21 cellular contexts compared by ENCODE assay signal in genomic region chr9:130597228-130597627, GRCh38. TPM values are rescaled to one million over a fixed set of nuclear protein-coding genes. Genes with fewer than 3 reads are reported as not detected.
DNase-seq lines count a peak whose midpoint lies in the region; ATAC-seq, FAIRE-seq and TF ChIP-seq lines count a peak whose summit lies in the region.
"Had no signal": no experiment of that assay in that cellular context is flagged by ENCODE, and none has a peak within 500 bp of the region (broad histone marks: within the 10 kb centered on the region; RNA-seq: fewer than 3 reads in every experiment).

No MANE protein-coding gene starts in this region.

- peak overlapping the region; percentile 42 for H3K4me2 ChIP-seq in HepG2 (ENCODE audit: low read depth, low read length)
- H3K4me2 ChIP-seq: A549 had no signal

- H4K20me1 ChIP-seq in HepG2 (ENCODE audit: insufficient read depth, low read length): no peaks in the 10 kb centered on the region

- H3K27ac ChIP-seq in HepG2 (ENCODE audit: extremely low read length, insufficient read depth, low read length) (peak overlapping the region; percentile 72), subcutaneous abdominal adipose tissue (ENCODE audit: low read depth, low read length) (peak overlapping the region; percentile 22), RWPE1 (no peak overlapping the region)
- H3K27ac ChIP-seq: 22Rv1, A549, C4-2B had no signal

- CTCF ChIA-PET in activated CD8-positive, alpha-beta T cell treated with anti-CD3 and anti-CD28 coated beads, Interleukin-2, amount 10 ng/mL, durations not matched to agents 7 days and 5 days (lab: Charles Lee): no interaction called here
- CTCF ChIA-PET in activated CD8-positive, alpha-beta T cell treated with anti-CD3 and anti-CD28 coated beads for 36 hours (lab: Charles Lee): interaction anchor here (1.4 kb wide), 1 partner anchor 12 kb away, joined by 3 read pairs; no protein-coding TSS in a partner anchor
- CTCF ChIA-PET in HepG2 (lab: Yijun Ruan, JAX; ENCODE audit: low intra/inter-chr PET ratio, low total read pairs): no interaction called here
- CTCF ChIA-PET in RWPE1 (lab: Yijun Ruan, JAX): no interaction called here

- H3K4me3 ChIP-seq in choroid plexus epithelial cell (ENCODE audit: low read depth, low read length) (no peak overlapping the region), HepG2 (replicated peaks in 1 of 3; ENCODE audit: insufficient read depth in 1 of 3, low read depth in 2 of 3, low read length in 3 of 3) (no peak overlapping the region), subcutaneous abdominal adipose tissue (ENCODE audit: low read depth in 1 of 5, low read length in 5 of 5) (no peak overlapping the region)
- H3K4me3 ChIP-seq: A549, HAP-1 had no signal

- FAIRE-seq in HepG2 (lab: Jason Lieb, UNC): no peak
- FAIRE-seq: A549, H1, HTR-8/SVneo had no signal

- no peak for ATAC-seq in activated CD8-positive, alpha-beta T cell treated with anti-CD3 and anti-CD28 coated beads, Interleukin-2, amount 10 ng/mL, durations not matched to agents 7 days and 5 days
- ATAC-seq in activated CD8-positive, alpha-beta T cell treated with anti-CD3 and anti-CD28 coated beads for 36 hours: no peak
- peak; percentile 20; the same call in 2 of the 3 replicates for ATAC-seq in HepG2
- ATAC-seq in naive thymus-derived CD8-positive, alpha-beta T cell: no peak
- ATAC-seq: A549 had no signal

- no peak for DNase-seq in activated CD8-positive, alpha-beta T cell treated with anti-CD3 and anti-CD28 coated beads, Interleukin-2, amount 10 ng/mL, durations not matched to agents 7 days and 5 days
- DNase-seq in activated CD8-positive, alpha-beta T cell treated with anti-CD3 and anti-CD28 coated beads for 36 hours: no peak
- DNase-seq in choroid plexus epithelial cell (ENCODE audit: low read depth): peak; percentile 23
- peak; percentile 15 for DNase-seq in HepG2 (ENCODE audit: low spot score)
- DNase-seq in RWPE1 (ENCODE audit: low spot score): no peak
- no peak for DNase-seq in naive thymus-derived CD8-positive, alpha-beta T cell
- no peak for DNase-seq in superior temporal gyrus (ENCODE audit: extremely low spot score)
- DNase-seq: AML-193; Caco-2; CD4-positive, alpha-beta T cell; DMS153; DMS79; GDM1 had no signal

- WGBS in HepG2 (ENCODE audit: low lambda C conversion rate): 13% methylated on average over 4 of the region's 4 CpGs

- H3K36me3 ChIP-seq in HepG2 (replicated peaks in 1 of 2; ENCODE audit: control insufficient read depth in 1 of 2, insufficient read depth in 2 of 2, low read length in 2 of 2) (peaks cover 6 to 38% of the 10 kb centered on the region in 2 experiments), subcutaneous abdominal adipose tissue (ENCODE audit: control insufficient read depth in 5 of 5, insufficient read depth in 5 of 5, low read length in 5 of 5) (peaks cover 12 to 59% (median 29%) of the 10 kb centered on the region in 5 donors)

- TF ChIP-seq CTCF in activated CD8-positive, alpha-beta T cell treated with anti-CD3 and anti-CD28 coated beads for 36 hours (IDR thresholded peaks at IDR 0.05): no peak
- TF ChIP-seq CTCF in choroid plexus epithelial cell (conservative IDR thresholded peaks at IDR 0.05; ENCODE audit: low read depth, low read length) (no peak), HepG2 (CRISPR knock-in tag; IDR thresholded peaks at IDR 0.05) (no peak), RWPE1 (conservative IDR thresholded peaks at IDR 0.05; ENCODE audit: low read depth) (no peak)

- H3K4me1 ChIP-seq in HepG2 (ENCODE audit: insufficient read depth, low read length) (peaks cover 74% of the 10 kb centered on the region), subcutaneous abdominal adipose tissue (ENCODE audit: control insufficient read depth in 5 of 5, insufficient read depth in 5 of 5, low read length in 5 of 5) (peaks cover 0 to 19% (median 10%) of the 10 kb centered on the region in 5 donors)
- H3K4me1 ChIP-seq: A549, Caco-2, HAP-1 had no signal

- H3K27me3 ChIP-seq in HepG2 (ENCODE audit: control insufficient read depth in 1 of 2, insufficient read depth in 2 of 2, low read length in 2 of 2) (no peaks in the 10 kb centered on the region), subcutaneous abdominal adipose tissue (ENCODE audit: control insufficient read depth in 5 of 5, insufficient read depth in 4 of 5, low read length in 5 of 5) (no peaks in the 10 kb centered on the region)

- TF ChIP-seq RAD21 in HepG2 (CRISPR knock-in tag; IDR thresholded peaks at IDR 0.05): no peak

- peak overlapping the region; percentile 2; the same call in 1 of the 2 replicates for H3K9ac ChIP-seq in HepG2 (ENCODE audit: insufficient read depth, low read depth, low read length)
- no peak overlapping the region for H3K9ac ChIP-seq in subcutaneous abdominal adipose tissue (ENCODE audit: low read length in 5 of 5)

- no TSS peak for BruUV-seq in HepG2 (replicated peaks; lab: Mats Ljungman, UMichigan)

- no peaks in the 10 kb centered on the region for H3K27me3 Mint-ChIP-seq in activated CD8-positive, alpha-beta T cell treated with anti-CD3 and anti-CD28 coated beads, Interleukin-2, amount 10 ng/mL, durations not matched to agents 7 days and 5 days (ENCODE audit: low read depth)
- no peaks in the 10 kb centered on the region for H3K27me3 Mint-ChIP-seq in activated CD8-positive, alpha-beta T cell treated with anti-CD3 and anti-CD28 coated beads for 36 hours
- no peaks in the 10 kb centered on the region for H3K27me3 Mint-ChIP-seq in naive thymus-derived CD8-positive, alpha-beta T cell
- H3K27me3 Mint-ChIP-seq: CD4-positive, alpha-beta T cell; IgD-negative memory B cell had no signal

- H3K9me3 ChIP-seq in HepG2 (ENCODE audit: low read length) (no peaks in the 10 kb centered on the region), subcutaneous abdominal adipose tissue (ENCODE audit: control insufficient read depth in 5 of 5, low read length in 5 of 5) (no peaks in the 10 kb centered on the region)
- H3K9me3 ChIP-seq: A549, Caco-2, HAP-1 had no signal

- intact Hi-C loops in activated CD8-positive, alpha-beta T cell treated with anti-CD3 and anti-CD28 coated beads for 36 hours (cut with micrococcal nuclease): no loop called here
- intact Hi-C loops in HepG2 (cut with micrococcal nuclease; ENCODE audit: unreplicated experiment): loop anchor here (10.0 kb wide), 1 partner anchor 88 kb away; no protein-coding TSS in a partner anchor

- no peaks in the 10 kb centered on the region for H3K9me3 Mint-ChIP-seq in activated CD8-positive, alpha-beta T cell treated with anti-CD3 and anti-CD28 coated beads, Interleukin-2, amount 10 ng/mL, durations not matched to agents 7 days and 5 days (ENCODE audit: insufficient read depth)
- no peaks in the 10 kb centered on the region for H3K9me3 Mint-ChIP-seq in activated CD8-positive, alpha-beta T cell treated with anti-CD3 and anti-CD28 coated beads for 36 hours
- no peaks in the 10 kb centered on the region for H3K9me3 Mint-ChIP-seq in naive thymus-derived CD8-positive, alpha-beta T cell
- H3K9me3 Mint-ChIP-seq: CD4-positive, alpha-beta T cell; IgD-negative memory B cell had no signal

- TF ChIP-seq POLR2A in HepG2 (IDR thresholded peaks at IDR 0.05; ENCODE audit: insufficient read depth in 1 of 2, low read depth in 2 of 2, low read length in 2 of 2): no peak

- H3K79me2 ChIP-seq in HepG2 (ENCODE audit: insufficient read depth, low read length): peaks cover 25% of the 10 kb centered on the region

- H3K36me3 Mint-ChIP-seq in activated CD8-positive, alpha-beta T cell treated with anti-CD3 and anti-CD28 coated beads, Interleukin-2, amount 10 ng/mL, durations not matched to agents 7 days and 5 days (ENCODE audit: low read depth): peaks cover 30% of the 10 kb centered on the region
- H3K36me3 Mint-ChIP-seq in activated CD8-positive, alpha-beta T cell treated with anti-CD3 and anti-CD28 coated beads for 36 hours (ENCODE audit: low read depth): peaks cover 24% of the 10 kb centered on the region
- peaks cover 0 to 76% (median 7%) of the 10 kb centered on the region in 3 donors for H3K36me3 Mint-ChIP-seq in naive thymus-derived CD8-positive, alpha-beta T cell

- in situ Hi-C loops in HepG2 (cut with HindIII; ENCODE audit: extremely low pct_ligation_motif_present, low pct_unique_long_range_greater_than_20kb): no loop called here

- H3K4me1 Mint-ChIP-seq in activated CD8-positive, alpha-beta T cell treated with anti-CD3 and anti-CD28 coated beads, Interleukin-2, amount 10 ng/mL, durations not matched to agents 7 days and 5 days (ENCODE audit: low read depth): no peaks in the 10 kb centered on the region
- H3K4me1 Mint-ChIP-seq in activated CD8-positive, alpha-beta T cell treated with anti-CD3 and anti-CD28 coated beads for 36 hours (ENCODE audit: low read depth): no peaks in the 10 kb centered on the region
- H3K4me1 Mint-ChIP-seq in naive thymus-derived CD8-positive, alpha-beta T cell: peaks cover 0 to 20% (median 13%) of the 10 kb centered on the region in 4 donors

- no peak overlapping the region for H3K4me3 Mint-ChIP-seq in activated CD8-positive, alpha-beta T cell treated with anti-CD3 and anti-CD28 coated beads, Interleukin-2, amount 10 ng/mL, durations not matched to agents 7 days and 5 days
- no peak overlapping the region for H3K4me3 Mint-ChIP-seq in activated CD8-positive, alpha-beta T cell treated with anti-CD3 and anti-CD28 coated beads for 36 hours
- H3K4me3 Mint-ChIP-seq in naive thymus-derived CD8-positive, alpha-beta T cell: no peak overlapping the region
- H3K4me3 Mint-ChIP-seq: CD4-positive, alpha-beta T cell; IgD-negative memory B cell had no signal

- peak overlapping the region; percentile 43 for H3K27ac Mint-ChIP-seq in activated CD8-positive, alpha-beta T cell treated with anti-CD3 and anti-CD28 coated beads, Interleukin-2, amount 10 ng/mL, durations not matched to agents 7 days and 5 days
- no peak overlapping the region for H3K27ac Mint-ChIP-seq in activated CD8-positive, alpha-beta T cell treated with anti-CD3 and anti-CD28 coated beads for 36 hours
- no peak overlapping the region for H3K27ac Mint-ChIP-seq in naive thymus-derived CD8-positive, alpha-beta T cell
- H3K27ac Mint-ChIP-seq: CD4-positive, alpha-beta T cell; IgD-negative memory B cell had no signal

- POLR2A ChIA-PET in activated CD8-positive, alpha-beta T cell treated with anti-CD3 and anti-CD28 coated beads, Interleukin-2, amount 10 ng/mL, durations not matched to agents 7 days and 5 days (lab: Charles Lee): no interaction called here
- POLR2A ChIA-PET in activated CD8-positive, alpha-beta T cell treated with anti-CD3 and anti-CD28 coated beads for 36 hours (lab: Charles Lee): no interaction called here
- POLR2A ChIA-PET in HepG2 (lab: Yijun Ruan, JAX) (interaction anchor here (1.5 to 1.6 kb wide), 2 partner anchors 18 to 98 kb away, joined by 6 to 15 read pairs; partner anchors contain the start of gene FUBP3), RWPE1 (lab: Yijun Ruan, JAX; ENCODE audit: low non-redundant PET) (no interaction called here)
- POLR2A ChIA-PET in naive thymus-derived CD8-positive, alpha-beta T cell (lab: Charles Lee): no interaction called here

- TF ChIP-seq EP300 in HepG2 (IDR thresholded peaks at IDR 0.05; ENCODE audit: low read depth in 2 of 2, low read length in 2 of 2) (peak in 1 of 2 experiments; percentile 51; a peak in 1 of 4 replicates), HepG2 (CRISPR knock-in tag; IDR thresholded peaks at IDR 0.05; ENCODE audit: borderline replicate concordance) (no peak)

- H2AFZ ChIP-seq in HepG2 (ENCODE audit: low read length): no peak overlapping the region

RNA-seq across cellular contexts. Expression of gene FUBP3, which starts 17.9 kb away (rescaled TPM):
- 10 to 100 TPM; 36.4 to 40.8 TPM for total RNA-seq in activated CD8-positive, alpha-beta T cell treated with anti-CD3 and anti-CD28 coated beads, Interleukin-2, amount 10 ng/mL, durations not matched to agents 7 days and 5 days
- 10 to 100 TPM; 32.9 to 42.9 TPM for total RNA-seq in activated CD8-positive, alpha-beta T cell treated with anti-CD3 and anti-CD28 coated beads for 36 hours
- total RNA-seq in HepG2 (2016; rRNA removed; fragmentation: Illumina TruSeq; extraction: Trizol): 40.0 and 42.7 TPM in 2 replicates
- total RNA-seq in HepG2 (2016; cell fraction: cytosol; rRNA removed; fragmentation: Illumina TruSeq; extraction: Trizol; ENCODE audit: low read depth): 6.3 and 7.8 TPM in 2 replicates
- 36.9 and 42.9 TPM in 2 replicates for total RNA-seq in HepG2 (2016; cell fraction: insoluble cytoplasmic fraction; rRNA removed; fragmentation: Illumina TruSeq; extraction: Trizol)
- total RNA-seq in HepG2 (2016; cell fraction: membrane; rRNA removed; fragmentation: Illumina TruSeq; extraction: Trizol): 18.7 and 20.2 TPM in 2 replicates
- 29.1 and 31.8 TPM in 2 replicates for total RNA-seq in HepG2 (2016; cell fraction: nucleus; rRNA removed; fragmentation: Illumina TruSeq; extraction: Trizol)
- polyA plus RNA-seq in HepG2 (2011; rRNA removed): 28.7 and 45.9 TPM in 2 replicates
- 19.2 and 22.5 TPM in 2 replicates for polyA plus RNA-seq in HepG2 (2011; cell fraction: cytosol; rRNA removed)
- 87.0 and 120 TPM in 2 replicates for polyA plus RNA-seq in HepG2 (2011; cell fraction: nucleus; rRNA removed)
- 32.5 and 37.6 TPM in 2 replicates for polyA plus RNA-seq in HepG2 (2012)
- polyA plus RNA-seq in HepG2 (2016; cell fraction: cytosol; fragmentation: Illumina TruSeq; extraction: Trizol; ENCODE audit: low read depth): 4.9 and 5.9 TPM in 2 replicates
- 52.7 and 56.2 TPM in 2 replicates for polyA plus RNA-seq in HepG2 (2016; cell fraction: insoluble cytoplasmic fraction; fragmentation: Illumina TruSeq; extraction: Trizol; ENCODE audit: low read depth)
- polyA plus RNA-seq in HepG2 (2016; cell fraction: membrane; fragmentation: Illumina TruSeq; extraction: Trizol; ENCODE audit: low read depth): 13.3 and 13.7 TPM in 2 replicates
- 67.5 and 77.3 TPM in 2 replicates for polyA plus RNA-seq in HepG2 (2016; cell fraction: nucleus; fragmentation: Illumina TruSeq; extraction: Trizol; ENCODE audit: insufficient read depth, low read depth)
- 35.2 and 98.1 TPM in 2 replicates for polyA minus RNA-seq in HepG2 (2011; rRNA and poly(A)+ RNA removed; ENCODE audit: low replicate concordance)
- polyA minus RNA-seq in HepG2 (2011; cell fraction: cytosol; rRNA and poly(A)+ RNA removed): 16.8 and 22.0 TPM in 2 replicates
- 26.3 and 38.8 TPM in 2 replicates for polyA minus RNA-seq in HepG2 (2011; cell fraction: nucleus; rRNA and poly(A)+ RNA removed)
- total RNA-seq in naive thymus-derived CD8-positive, alpha-beta T cell: 10 to 100 TPM; 46.1 to 51.6 TPM
- polyA plus RNA-seq in naive thymus-derived CD8-positive, alpha-beta T cell: 10 to 100 TPM; 27.4 to 34.9 (median 28.7) TPM

Comparison
In these comparisons a context has a peak if more than half of its experiments do, and no peak if none do; other contexts are left out.
1. DNase-seq: peak in choroid plexus epithelial cell (single experiment) and HepG2 (single experiment); none in activated CD8-positive, alpha-beta T cell treated with anti-CD3 and anti-CD28 coated beads, Interleukin-2, amount 10 ng/mL, durations not matched to agents 7 days and 5 days (single experiment), activated CD8-positive, alpha-beta T cell treated with anti-CD3 and anti-CD28 coated beads for 36 hours (single experiment), RWPE1 (single experiment), naive thymus-derived CD8-positive, alpha-beta T cell (0 of 10) and superior temporal gyrus (single experiment).